ENCODE assay signal across 8 cellular contexts in the genomic region with DNA sequence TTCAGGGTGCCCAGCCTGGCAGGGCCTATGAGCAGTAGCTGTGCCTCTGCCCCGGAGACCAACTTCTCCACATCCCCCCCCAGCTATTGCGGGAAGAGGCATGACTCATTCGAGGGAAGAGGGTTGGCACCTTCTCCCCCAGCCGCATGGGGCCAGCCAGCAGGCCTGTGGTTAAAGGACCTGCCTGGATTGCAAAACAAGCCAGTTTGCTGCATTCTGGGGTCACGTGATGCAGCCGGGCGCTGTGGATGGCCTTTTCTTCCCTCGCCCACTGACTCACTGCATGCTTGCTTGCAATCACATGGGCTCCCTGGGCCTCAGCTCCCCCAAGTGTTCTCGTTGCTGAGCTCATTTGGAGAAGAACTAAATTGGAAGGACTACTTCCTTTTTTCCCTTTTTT.
DNase-seq lines count a peak whose midpoint lies in the region; ATAC-seq and TF ChIP-seq lines count a peak whose summit lies in the region.

No MANE protein-coding gene starts in this region.

- DNase-seq in AG09319 (ENCODE audit: extremely low read depth, low read depth) = peak; percentile 96
- DNase-seq in LHCN-M2 (ENCODE audit: low read depth) = peak; percentile 82
- peak in 53 of 58 donors; percentile 2 to 88 (median 50) for DNase-seq in anterior cingulate cortex (lab: John Stamatoyannopoulos, UW)
- DNase-seq in hippocampal formation (lab: John Stamatoyannopoulos, UW) = peak; percentile 51 to 59
- DNase-seq in stimulated activated CD8-positive, alpha-beta memory T cell treated with anti-CD3 and anti-CD28 coated beads, Interleukin-12 subunit alpha, Interleukin-12 subunit beta, amount 100 ng/mL, for 4 hours (ENCODE audit: low read depth) = peak; percentile 13
- DNase-seq in NCI-H187 (lab: John Stamatoyannopoulos, UW) = no peak
- DNase-seq in NCI-H510A treated with DMSO at 0.1 percent for 48 hours (lab: John Stamatoyannopoulos, UW) = no peak

- no peak for ATAC-seq in GM18868 (IDR thresholded peaks at IDR 0.05; ENCODE audit: unreplicated experiment)

- peak; percentile 30 for TF ChIP-seq CTCF in AG09319 (IDR thresholded peaks at IDR 0.05; ENCODE audit: low read depth, low read length)

Comparison
In these comparisons a context has a peak if more than half of its experiments do, and no peak if none do; other contexts are left out.
1. DNase-seq: peak in AG09319 (single experiment), LHCN-M2 (single experiment), anterior cingulate cortex (53 of 58), hippocampal formation (2 of 2) and stimulated activated CD8-positive, alpha-beta memory T cell treated with anti-CD3 and anti-CD28 coated beads, Interleukin-12 subunit alpha, Interleukin-12 subunit beta, amount 100 ng/mL, for 4 hours (single experiment); none in NCI-H187 (0 of 2) and NCI-H510A treated with DMSO at 0.1 percent for 48 hours (single experiment).